23 cellular contexts compared by ENCODE assay signal in the genomic region with DNA sequence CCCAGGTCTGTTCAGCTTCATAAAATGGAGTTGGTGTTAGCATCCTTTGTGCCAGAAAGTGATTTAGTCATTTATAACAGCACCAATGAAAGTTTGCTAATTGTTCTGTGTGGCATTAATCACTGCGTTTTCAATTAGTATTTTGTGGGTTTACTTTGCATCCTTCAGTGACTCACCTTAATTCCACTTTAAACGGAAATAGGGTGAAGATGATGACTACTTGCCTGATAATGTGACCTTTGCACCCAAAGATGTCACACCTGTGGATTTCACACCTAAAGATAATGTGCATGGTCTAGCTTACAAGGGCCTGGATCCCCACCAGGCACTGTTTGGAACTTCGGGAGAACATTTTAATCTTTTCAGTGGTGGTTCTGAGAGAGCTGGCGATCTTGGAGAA. TPM values are rescaled to one million over a fixed set of nuclear protein-coding genes. Genes with fewer than 3 reads are reported as not detected.
DNase-seq lines count a peak whose midpoint lies in the region; ATAC-seq, FAIRE-seq and TF ChIP-seq lines count a peak whose summit lies in the region.
"Had no signal": no experiment of that assay in that cellular context is flagged by ENCODE, and none has a peak within 500 bp of the region (broad histone marks: within the 10 kb centered on the region; RNA-seq: fewer than 3 reads in every experiment).

No MANE protein-coding gene starts in this region.

- 82 to 90% methylated on average over 4 of the region's 4 CpGs for WGBS in lower leg skin, 2 donors

- H3K4me3 Mint-ChIP-seq in Caco-2 (ENCODE audit: unreplicated experiment), result peak overlapping the region; percentile 38
- H3K4me3 Mint-ChIP-seq: CD4-positive, alpha-beta T cell; HFFc6 had no signal

- intact Hi-C loops in Caco-2 (cut with micrococcal nuclease; ENCODE audit: unreplicated experiment) (no loop called here), HCT116 (cut with micrococcal nuclease) (no loop called here), lower leg skin (cut with DNase I; ENCODE audit: low total_unique reads) (no loop called here)

- DNase-seq in Caco-2 (peak; percentile 37 to 54), HCT116 (ENCODE audit: low read depth, low spot score) (no peak), RWPE2 (ENCODE audit: low spot score) (no peak), keratinocyte (ENCODE audit: low read depth, low spot score) (no peak), lower leg skin (ENCODE audit: low spot score in 2 of 2) (no peak), epidermal melanocyte (ENCODE audit: insufficient read length, low spot score) (no peak)
- DNase-seq: BE2C; CD4-positive, alpha-beta T cell; DND-41; GDM1; HFFc6; MG63; NCI-H1092 treated with DMSO at 0.1 percent for 48 hours; NCI-H2081 treated with DMSO at 0.1 percent for 48 hours; NCI-H510A treated with DMSO at 0.1 percent for 48 hours; SJCRH30 had no signal

- no peaks in the 10 kb centered on the region for H4K20me1 ChIP-seq in HCT116 (ENCODE audit: insufficient read depth)
- no peaks in the 10 kb centered on the region for H4K20me1 ChIP-seq in keratinocyte (ENCODE audit: control insufficient read depth, extremely low read depth, insufficient read depth, low read length)

- H3K79me2 ChIP-seq in HCT116 (ENCODE audit: insufficient read depth, low read length), result no peaks in the 10 kb centered on the region
- H3K79me2 ChIP-seq in keratinocyte (ENCODE audit: control insufficient read depth, insufficient read depth, low read length), result no peaks in the 10 kb centered on the region

- no peaks in the 10 kb centered on the region for H3K9me1 ChIP-seq in keratinocyte (ENCODE audit: control insufficient read depth, extremely low read depth, insufficient read depth, low read length)

- H3K27me3 ChIP-seq in Caco-2 (replicated peaks; ENCODE audit: control insufficient read depth, insufficient read depth, low read length) (no peaks in the 10 kb centered on the region), HCT116 (ENCODE audit: insufficient read depth, low read length) (no peaks in the 10 kb centered on the region), RWPE2 (ENCODE audit: insufficient read depth, poor library complexity, severe bottlenecking) (no peaks in the 10 kb centered on the region), keratinocyte (ENCODE audit: control insufficient read depth, extremely low read depth, insufficient read depth, low read length) (no peaks in the 10 kb centered on the region)
- H3K27me3 ChIP-seq: BE2C, MG63, SJCRH30 had no signal

- H3K36me3 ChIP-seq in Caco-2 (ENCODE audit: control insufficient read depth, insufficient read depth, low read length), result peaks cover 4% of the 10 kb centered on the region
- H3K36me3 ChIP-seq in HCT116 (ENCODE audit: control insufficient read depth in 1 of 2, insufficient read depth in 2 of 2, low read length in 2 of 2), result peaks cover 12 to 15% of the 10 kb centered on the region in 2 experiments; a peak in 3 of 4 replicates
- peaks cover 53% of the 10 kb centered on the region for H3K36me3 ChIP-seq in RWPE2 (ENCODE audit: low read depth)
- peaks cover 12 to 46% of the 10 kb centered on the region in 2 experiments for H3K36me3 ChIP-seq in keratinocyte (ENCODE audit: control insufficient read depth in 2 of 2, extremely low read depth in 1 of 2, insufficient read depth in 2 of 2, low read length in 2 of 2)

- H3K4me3 ChIP-seq in Caco-2 (ENCODE audit: low read depth, low read length), result no peak overlapping the region
- H3K4me3 ChIP-seq in HCT116 (replicated peaks in 1 of 2; ENCODE audit: low read depth in 1 of 2, low read length in 2 of 2), result no peak overlapping the region
- no peak overlapping the region for H3K4me3 ChIP-seq in RWPE2 (ENCODE audit: severe bottlenecking)
- no peak overlapping the region for H3K4me3 ChIP-seq in keratinocyte (ENCODE audit: control insufficient read depth in 2 of 3, extremely low read depth in 1 of 3, insufficient read depth in 2 of 3, low read depth in 1 of 3, low read length in 3 of 3)
- no peak overlapping the region for H3K4me3 ChIP-seq in lower leg skin (ENCODE audit: low read depth, poor library complexity, severe bottlenecking)
- H3K4me3 ChIP-seq: GM12878, MG63, SJCRH30 had no signal

- no peak for TF ChIP-seq POLR2A in HCT116 (IDR thresholded peaks at IDR 0.05; ENCODE audit: borderline replicate concordance, extremely low read depth, insufficient read depth, insufficient read length)
- TF ChIP-seq POLR2A in lower leg skin (IDR thresholded peaks at IDR 0.05), result no peak

- TF ChIP-seq RAD21 in HCT116 (IDR thresholded peaks at IDR 0.05; ENCODE audit: low read depth), result no peak

- TF ChIP-seq CTCF in Caco-2 (IDR thresholded peaks at IDR 0.05; ENCODE audit: insufficient read depth in 1 of 2, low read depth in 1 of 2, low read length in 1 of 2, severe bottlenecking in 1 of 2, unreplicated experiment in 1 of 2), result peak in 1 of 2 experiments; percentile 14
- no peak for TF ChIP-seq CTCF in HCT116 (IDR thresholded peaks at IDR 0.05 in 2 of 3, conservative IDR thresholded peaks at IDR 0.05 in 1 of 3; ENCODE audit: borderline replicate concordance in 1 of 3, insufficient read depth in 1 of 3, low read depth in 2 of 3, low read length in 2 of 3)
- TF ChIP-seq CTCF in RWPE2 (IDR thresholded peaks at IDR 0.05; ENCODE audit: poor library complexity, severe bottlenecking), result no peak
- no peak for TF ChIP-seq CTCF in keratinocyte (optimal IDR thresholded peaks at IDR 0.05 in 1 of 3, IDR thresholded peaks at IDR 0.05 in 1 of 3, conservative IDR thresholded peaks at IDR 0.05 in 1 of 3; ENCODE audit: extremely low read depth in 1 of 3, insufficient read depth in 2 of 3, low read length in 3 of 3)
- no peak for TF ChIP-seq CTCF in lower leg skin (IDR thresholded peaks at IDR 0.05)

- ATAC-seq in HCT116, result peak; percentile 58; the same call in 1 of the 2 replicates
- peak; percentile 32; the same call in 1 of the 3 replicates for ATAC-seq in RWPE2 (ENCODE audit: low read depth)
- no peak for ATAC-seq in GM18519 (IDR thresholded peaks at IDR 0.05; ENCODE audit: low FRiP score, unreplicated experiment)
- no peak for ATAC-seq in HG02588 (IDR thresholded peaks at IDR 0.05; ENCODE audit: unreplicated experiment)
- ATAC-seq: GM12878 had no signal

- no peaks in the 10 kb centered on the region for H3K9me3 ChIP-seq in Caco-2
- H3K9me3 ChIP-seq in HCT116 (ENCODE audit: control insufficient read depth in 1 of 2, insufficient read depth in 1 of 2, low read depth in 1 of 2, low read length in 2 of 2), result no peaks in the 10 kb centered on the region
- H3K9me3 ChIP-seq in RWPE2 (ENCODE audit: severe bottlenecking), result no peaks in the 10 kb centered on the region
- no peaks in the 10 kb centered on the region for H3K9me3 ChIP-seq in keratinocyte (ENCODE audit: control insufficient read depth, low read depth, low read length)
- H3K9me3 ChIP-seq: BE2C, MG63, SJCRH30 had no signal

- peak overlapping the region; percentile 62 for H3K27ac Mint-ChIP-seq in Caco-2 (ENCODE audit: unreplicated experiment)
- H3K27ac Mint-ChIP-seq: CD4-positive, alpha-beta T cell; HFFc6 had no signal

- dilution Hi-C loops in keratinocyte (cut with MboI; ENCODE audit: extremely low pct_ligation_motif_present, low sequenced_read_pairs), result no loop called here

- H3K9me3 Mint-ChIP-seq in Caco-2 (ENCODE audit: unreplicated experiment), result no peaks in the 10 kb centered on the region
- H3K9me3 Mint-ChIP-seq: CD4-positive, alpha-beta T cell; HFFc6 had no signal

- H3K9ac ChIP-seq in HCT116 (ENCODE audit: low read length) (no peak overlapping the region), keratinocyte (ENCODE audit: control insufficient read depth, extremely low read depth, insufficient read depth, low read length) (no peak overlapping the region)
- H3K9ac ChIP-seq: KMS-11 had no signal

- H3K4me2 ChIP-seq in HCT116 (ENCODE audit: low read length) (peak overlapping the region; percentile 44), keratinocyte (ENCODE audit: control insufficient read depth, extremely low read depth, insufficient read depth, low read depth, low read length) (peak overlapping the region; percentile 2)
- H3K4me2 ChIP-seq: KMS-11 had no signal

- BruUV-seq in Caco-2 (replicated peaks; lab: Mats Ljungman, UMichigan), result no TSS peak
- BruUV-seq in HCT116 (replicated peaks; lab: Mats Ljungman, UMichigan), result no TSS peak

- H3K4me1 ChIP-seq in Caco-2, result peaks cover 25% of the 10 kb centered on the region
- peaks cover 6 to 40% of the 10 kb centered on the region in 2 experiments; a peak in 3 of 4 replicates for H3K4me1 ChIP-seq in HCT116 (ENCODE audit: control insufficient read depth in 1 of 2, insufficient read depth in 2 of 2, low read length in 2 of 2)
- peaks cover 6% of the 10 kb centered on the region for H3K4me1 ChIP-seq in RWPE2 (ENCODE audit: insufficient read depth, poor library complexity, severe bottlenecking)
- peaks cover 14% of the 10 kb centered on the region for H3K4me1 ChIP-seq in keratinocyte (ENCODE audit: control insufficient read depth, extremely low read depth, insufficient read depth, low read length)
- H3K4me1 ChIP-seq: BE2C, SJCRH30 had no signal

- RAD21 ChIA-PET in HCT116 (lab: Charles Lee; ENCODE audit: low non-redundant PET in 1 of 2, low total read pairs in 2 of 2, uncharacterized antibody in 2 of 2, unreplicated experiment in 2 of 2), result interaction anchor here in 1 of 2 experiments (0.6 kb wide), 1 partner anchor 122 kb away, joined by 3 read pairs; no protein-coding TSS in a partner anchor

- no peak for FAIRE-seq in keratinocyte (lab: Jason Lieb, UNC)
- FAIRE-seq: GM12878, GM18507, H1 had no signal

- POLR2A ChIA-PET in Caco-2 (lab: Charles Lee) (no interaction called here), HCT116 (lab: Charles Lee) (no interaction called here)

- peaks cover 66% of the 10 kb centered on the region for H3K36me3 Mint-ChIP-seq in Caco-2 (ENCODE audit: insufficient read depth, unreplicated experiment)

- H2AFZ ChIP-seq in HCT116 (ENCODE audit: low read depth, low read length, poor library complexity, severe bottlenecking), result no peak overlapping the region
- H2AFZ ChIP-seq in keratinocyte (ENCODE audit: control insufficient read depth, low read length), result no peak overlapping the region

- CTCF ChIA-PET in Caco-2 (lab: Charles Lee) (interaction anchor here (0.6 kb wide), 1 partner anchor 95 kb away, joined by 3 read pairs; no protein-coding TSS in a partner anchor), HCT116 (lab: Charles Lee) (no interaction called here)

- no peaks in the 10 kb centered on the region for H3K27me3 Mint-ChIP-seq in Caco-2 (ENCODE audit: insufficient read depth, unreplicated experiment)
- H3K27me3 Mint-ChIP-seq: CD4-positive, alpha-beta T cell had no signal

- H3K4me1 Mint-ChIP-seq in Caco-2 (ENCODE audit: low read depth, unreplicated experiment), result peaks cover 30% of the 10 kb centered on the region

- H3K9me2 ChIP-seq in HCT116 (ENCODE audit: insufficient read depth), result no peaks in the 10 kb centered on the region

- no peak overlapping the region for H3K27ac ChIP-seq in HCT116 (ENCODE audit: low read depth, low read length)
- H3K27ac ChIP-seq in RWPE2 (ENCODE audit: poor library complexity, severe bottlenecking), result no peak overlapping the region
- H3K27ac ChIP-seq in keratinocyte (ENCODE audit: control insufficient read depth, insufficient read depth, low read length), result no peak overlapping the region
- H3K27ac ChIP-seq: KMS-11, SJCRH30 had no signal

RNA-seq across cellular contexts. Expression of a gene that starts 15.0 kb away (rescaled TPM):
- total RNA-seq in Caco-2 (2022), result 16.1 and 17.1 TPM in 2 replicates
- 7.8 TPM for total RNA-seq in HCT116 (2021; ENCODE audit: unreplicated experiment)
- 4.5 and 5.2 TPM in 2 replicates for polyA plus RNA-seq in HCT116 (2012)
- polyA plus RNA-seq in keratinocyte, result 4.9 to 6.2 TPM (median 5.8 TPM) in 3 replicates
- 6.2 TPM for polyA plus RNA-seq in keratinocyte (2011; ENCODE audit: low read depth)
- 3.0 and 3.2 TPM in 2 replicates for polyA plus RNA-seq in keratinocyte (2011; cell fraction: cytosol; rRNA removed)
- 8.6 and 12.5 TPM in 2 replicates for polyA plus RNA-seq in keratinocyte (2011; cell fraction: nucleus; rRNA removed)
- polyA plus RNA-seq in keratinocyte (2012; ENCODE audit: low replicate concordance), result 4.0 and 5.2 TPM in 2 replicates
- 3.1 to 10.4 TPM (median 4.8 TPM) in 3 replicates for polyA minus RNA-seq in keratinocyte
- 4.2 TPM for polyA minus RNA-seq in keratinocyte (2011; cell fraction: cytosol; rRNA and poly(A)+ RNA removed)
- 6.6 and 9.1 TPM in 2 replicates for polyA minus RNA-seq in keratinocyte (2011; cell fraction: nucleus; rRNA and poly(A)+ RNA removed)
- total RNA-seq in lower leg skin, result 10 to 100 TPM in 1 of 4 donors, 1 to 10 TPM in 3; 7.0 to 14.6 (median 8.7) TPM

RNA-seq across cellular contexts. Expression of a gene that starts 31.3 kb away (rescaled TPM):
- total RNA-seq in Caco-2 (2022) (69.5 and 78.5 TPM in 2 replicates), HCT116 (2021; ENCODE audit: unreplicated experiment) (33.3 TPM), lower leg skin (10 to 100 TPM in 3 of 4 donors, 1 to 10 TPM in 1; 4.0 to 25.7 (median 19.9) TPM)
- polyA plus RNA-seq in HCT116 (2012), result 38.8 and 41.5 TPM in 2 replicates
- polyA plus RNA-seq in keratinocyte, result 5.0 to 6.8 TPM (median 6.6 TPM) in 3 replicates
- 4.0 TPM for polyA plus RNA-seq in keratinocyte (2011; ENCODE audit: low read depth)
- 4.6 and 7.5 TPM in 2 replicates for polyA plus RNA-seq in keratinocyte (2011; cell fraction: cytosol; rRNA removed)
- 11.2 and 13.1 TPM in 2 replicates for polyA plus RNA-seq in keratinocyte (2011; cell fraction: nucleus; rRNA removed)
- polyA plus RNA-seq in keratinocyte (2012; ENCODE audit: low replicate concordance), result 4.1 and 6.7 TPM in 2 replicates
- polyA minus RNA-seq in keratinocyte, result 5.1 to 6.7 TPM (median 6.6 TPM) in 3 replicates
- 10.4 TPM for polyA minus RNA-seq in keratinocyte (2011; cell fraction: cytosol; rRNA and poly(A)+ RNA removed)
- polyA minus RNA-seq in keratinocyte (2011; cell fraction: nucleus; rRNA and poly(A)+ RNA removed), result 5.9 and 7.0 TPM in 2 replicates

RNA-seq across cellular contexts. Expression of a gene that starts 35.9 kb away (rescaled TPM):
- total RNA-seq in Caco-2 (2022), result 0.20 and 0.37 TPM in 2 replicates
- total RNA-seq in HCT116 (2021; ENCODE audit: unreplicated experiment), result not detected
- polyA plus RNA-seq in HCT116 (2012), result 0.07 and 0.29 TPM in 2 replicates
- not detected in 3 replicates for polyA plus RNA-seq in keratinocyte
- not detected for polyA plus RNA-seq in keratinocyte (2011; ENCODE audit: low read depth)
- polyA plus RNA-seq in keratinocyte (2011; cell fraction: cytosol; rRNA removed), result not detected in 2 replicates
- polyA plus RNA-seq in keratinocyte (2011; cell fraction: nucleus; rRNA removed), result not detected in 2 replicates
- 0.06 TPM in 1 of 2 replicates, not detected in the other for polyA plus RNA-seq in keratinocyte (2012; ENCODE audit: low replicate concordance)
- not detected in 3 replicates for polyA minus RNA-seq in keratinocyte
- not detected for polyA minus RNA-seq in keratinocyte (2011; cell fraction: cytosol; rRNA and poly(A)+ RNA removed)
- not detected in 2 replicates for polyA minus RNA-seq in keratinocyte (2011; cell fraction: nucleus; rRNA and poly(A)+ RNA removed)
- total RNA-seq in lower leg skin, result not detected
- total RNA-seq: CD4-positive, alpha-beta T cell; GM12878; H1; HFFc6; RPMI7951; SJCRH30 had no signal
- polyA plus RNA-seq: H1 had no signal

Comparison
In these comparisons a context has a peak if more than half of its experiments do, and no peak if none do; other contexts are left out.
1. DNase-seq: peak in Caco-2 (2 of 2); none in HCT116 (single experiment), RWPE2 (single experiment), keratinocyte (single experiment), lower leg skin (0 of 2) and epidermal melanocyte (single experiment).
2. ATAC-seq: peak in HCT116 (single experiment) and RWPE2 (single experiment); none in GM18519 (single experiment) and HG02588 (single experiment).